Comparison of ENCODE assay signal across 9 cellular contexts in genomic region chr15:77497108-77497737, GRCh38.
DNase-seq lines count a peak whose midpoint lies in the region; ATAC-seq, FAIRE-seq and TF ChIP-seq lines count a peak whose summit lies in the region.
"Had no signal": no experiment of that assay in that cellular context is flagged by ENCODE, and none has a peak within 500 bp of the region (broad histone marks: within the 10 kb centered on the region; RNA-seq: fewer than 3 reads in every experiment).

No MANE protein-coding gene starts in this region.

- H3F3A ChIP-seq in DOHH2 (ENCODE audit: control insufficient read depth, insufficient read depth): peaks cover 2% of the 10 kb centered on the region; the same call in 1 of the 2 replicates

- no peaks in the 10 kb centered on the region for H3K9me2 ChIP-seq in DOHH2 (replicated peaks; ENCODE audit: control insufficient read depth, low read length)

- H3K4me2 ChIP-seq in DOHH2 (ENCODE audit: low read length): no peak overlapping the region

- H3K4me3 ChIP-seq in DOHH2 (ENCODE audit: low read length): no peak overlapping the region
- no peak overlapping the region for H3K4me3 ChIP-seq in NT2/D1 (ENCODE audit: insufficient read length, low read depth)
- peak overlapping the region; percentile 33 for H3K4me3 ChIP-seq in fibroblast of the aortic adventitia (ENCODE audit: low read depth, low read length)
- H3K4me3 ChIP-seq in ovary: no peak overlapping the region

- no peak overlapping the region for H3K27ac ChIP-seq in DOHH2 (ENCODE audit: low read depth, low read length)
- H3K27ac ChIP-seq in ovary: peak overlapping the region in 1 of 2 donors; percentile 77
- H3K27ac ChIP-seq: epithelial cell of prostate had no signal

- TF ChIP-seq EP300 in ovary (IDR thresholded peaks at IDR 0.05): no peak

- TF ChIP-seq CTCF in DOHH2 (IDR thresholded peaks at IDR 0.05; ENCODE audit: low read depth, low read length, poor library complexity, severe bottlenecking): peak; percentile 7
- no peak for TF ChIP-seq CTCF in fibroblast of the aortic adventitia (IDR thresholded peaks at IDR 0.05; ENCODE audit: insufficient read depth, low read length)
- no peak for TF ChIP-seq CTCF in ovary (IDR thresholded peaks at IDR 0.05)

- ATAC-seq in GM18517 (IDR thresholded peaks at IDR 0.05; ENCODE audit: unreplicated experiment) (no peak), HG02610 (IDR thresholded peaks at IDR 0.05; ENCODE audit: unreplicated experiment) (no peak)

- DNase-seq in NT2/D1 (ENCODE audit: low read depth, low spot score): no peak
- DNase-seq in fibroblast of the aortic adventitia (ENCODE audit: low read depth): peak; percentile 91
- DNase-seq in ovary: peak in 4 of 5 donors; percentile 54 to 77 (median 66)
- no peak for DNase-seq in HTR-8/SVneo (ENCODE audit: insufficient read length, low spot score)
- no peak for DNase-seq in cortex of kidney (lab: John Stamatoyannopoulos, UW)

- no peak for TF ChIP-seq POLR2A in ovary (IDR thresholded peaks at IDR 0.05)

- H3K36me3 ChIP-seq in DOHH2 (ENCODE audit: control insufficient read depth, low read length) (no peaks in the 10 kb centered on the region), NT2/D1 (ENCODE audit: insufficient read depth, insufficient read length, low read length) (no peaks in the 10 kb centered on the region), ovary (no peaks in the 10 kb centered on the region)

- no peaks in the 10 kb centered on the region for H4K20me1 ChIP-seq in DOHH2 (ENCODE audit: control insufficient read depth, insufficient read depth, low read depth, low read length)

- H3K4me1 ChIP-seq in DOHH2 (ENCODE audit: control insufficient read depth, low read length): peaks cover 13% of the 10 kb centered on the region
- H3K4me1 ChIP-seq in NT2/D1 (ENCODE audit: insufficient read depth, insufficient read length): peaks cover 13% of the 10 kb centered on the region
- peaks cover 11% of the 10 kb centered on the region for H3K4me1 ChIP-seq in ovary (ENCODE audit: insufficient read depth)

- FAIRE-seq in HTR-8/SVneo (lab: Jason Lieb, UNC): no peak

- H3K9me3 ChIP-seq in DOHH2 (ENCODE audit: control insufficient read depth, insufficient read depth, low read length): no peaks in the 10 kb centered on the region
- no peaks in the 10 kb centered on the region for H3K9me3 ChIP-seq in NT2/D1 (ENCODE audit: insufficient read depth, low read length)
- no peaks in the 10 kb centered on the region for H3K9me3 ChIP-seq in ovary

- peak overlapping the region; percentile 68 for H3K9ac ChIP-seq in NT2/D1 (ENCODE audit: insufficient read length, low read depth)

- intact Hi-C loops in ovary (cut with DNase I): loop anchor here in 3 of 4 donors (5.0 to 10.0 kb wide), 3 partner anchors 45 to 720 kb away; no protein-coding TSS in a partner anchor

- 4 to 8% (median 7%) methylated on average over 7 of the region's 7 CpGs for WGBS in ovary, 3 donors

- no peaks in the 10 kb centered on the region; the same call in 1 of the 2 replicates for H3K27me3 ChIP-seq in DOHH2 (ENCODE audit: control insufficient read depth, low read length)
- H3K27me3 ChIP-seq in NT2/D1 (ENCODE audit: insufficient read depth, insufficient read length): no peaks in the 10 kb centered on the region
- H3K27me3 ChIP-seq in ovary: no peaks in the 10 kb centered on the region

- no peaks in the 10 kb centered on the region for H3K79me2 ChIP-seq in DOHH2 (ENCODE audit: control insufficient read depth, low read length)

Comparison
In these comparisons a context has a peak if more than half of its experiments do, and no peak if none do; other contexts are left out.
1. DNase-seq: peak in fibroblast of the aortic adventitia (single experiment) and ovary (4 of 5); none in NT2/D1 (single experiment), HTR-8/SVneo (single experiment) and cortex of kidney (single experiment).